8 cellular contexts compared by ENCODE assay signal in the genomic region with DNA sequence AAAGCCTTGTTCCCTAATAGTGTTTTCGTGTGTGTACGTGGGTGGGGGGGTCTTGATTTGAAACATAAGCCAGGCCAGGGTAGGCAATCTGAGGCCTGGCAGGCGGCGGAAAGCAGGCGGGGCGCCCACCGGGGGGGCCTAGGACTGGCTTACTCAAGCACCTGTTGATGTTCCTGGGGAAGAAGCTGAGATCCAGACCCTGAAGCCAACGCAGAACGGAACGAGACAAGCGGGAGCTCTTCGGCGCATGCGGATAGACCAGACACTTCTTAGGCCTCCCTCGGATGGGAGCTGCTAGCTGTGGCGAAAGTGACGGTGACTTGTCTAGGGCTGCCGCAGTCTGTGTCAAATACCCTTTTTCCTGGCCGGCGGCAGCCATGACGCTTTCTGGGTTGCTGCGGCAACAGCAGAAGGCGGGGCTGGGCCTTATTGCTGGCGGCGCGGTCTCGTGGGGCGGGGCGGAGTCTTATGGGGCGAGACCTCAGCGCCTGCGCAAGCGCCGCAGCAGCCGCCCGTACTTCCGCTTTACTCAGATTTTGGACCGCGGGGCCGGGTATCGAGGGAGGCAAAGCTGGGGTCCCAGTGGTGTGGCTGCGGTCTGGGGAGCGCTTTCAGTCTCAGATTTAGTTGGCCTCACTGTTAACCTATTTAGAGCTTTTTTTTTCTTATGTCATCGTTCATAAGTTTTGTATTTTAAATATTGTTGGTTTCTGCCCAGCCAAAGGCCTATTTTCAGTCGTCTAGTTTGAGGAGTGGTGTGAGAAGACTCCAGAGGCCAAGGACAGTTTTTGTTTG. TPM values are rescaled to one million over a fixed set of nuclear protein-coding genes. Genes with fewer than 3 reads are reported as not detected.
DNase-seq lines count a peak whose midpoint lies in the region; ATAC-seq and TF ChIP-seq lines count a peak whose summit lies in the region.

A gene (minus strand): TSS at position 402 of the 795 bp plus-strand sequence. CDS start 23 bp downstream, at position 379.

- peak within 1 kb of the TSS; percentile 92 for H3K27ac Mint-ChIP-seq in activated T-cell treated with anti-CD3 and anti-CD28 coated beads, Interleukin-2, amount 50 U/mL, for 24 hours

- peak within 1 kb of the TSS; percentile 68 for H3K4me3 Mint-ChIP-seq in activated T-cell treated with anti-CD3 and anti-CD28 coated beads, Interleukin-2, amount 50 U/mL, for 24 hours

- peak within 1 kb of the TSS; percentile 69 for H3K4me3 ChIP-seq in PC-9
- H3K4me3 ChIP-seq in epithelial cell of proximal tubule (ENCODE audit: low read depth, low read length) = peak within 1 kb of the TSS; percentile 67

- intact Hi-C loops in PC-9 (cut with micrococcal nuclease; ENCODE audit: unreplicated experiment) = loop anchor here (1.0 kb wide), 1 partner anchor 124 kb away; a partner anchor contains a TSS

- peak within 1 kb of the TSS; percentile 93 for H3K4me2 ChIP-seq in PC-9

- H3K27ac ChIP-seq in PC-9 = peak within 1 kb of the TSS; percentile 75

- no peaks in the 10 kb centered on the region for H3K79me2 ChIP-seq in PC-9 (ENCODE audit: low read depth)

- peaks cover 45% of the 10 kb centered on the region for H3K27me3 Mint-ChIP-seq in activated T-cell treated with anti-CD3 and anti-CD28 coated beads, Interleukin-2, amount 50 U/mL, for 24 hours

- no peaks in the 10 kb centered on the region for H3K9me2 ChIP-seq in PC-9 (ENCODE audit: insufficient read depth)

- ATAC-seq in GM21723 (IDR thresholded peaks at IDR 0.05; ENCODE audit: unreplicated experiment) = peak; percentile 99

- peaks cover 3% of the 10 kb centered on the region for H3K9me3 Mint-ChIP-seq in activated T-cell treated with anti-CD3 and anti-CD28 coated beads, Interleukin-2, amount 50 U/mL, for 24 hours

- no peaks in the 10 kb centered on the region for H3K27me3 ChIP-seq in PC-9 (ENCODE audit: insufficient read depth, low read depth)

- DNase-seq in DMS 273 treated with DMSO at 0.1 percent for 48 hours (lab: John Stamatoyannopoulos, UW) = peak; percentile 53
- DNase-seq in KBM-7 = peak; percentile 94
- DNase-seq in PC-9 = peak; percentile 72 to 90
- DNase-seq in activated T-cell treated with anti-CD3 and anti-CD28 coated beads, Interleukin-2, amount 50 U/mL, for 24 hours = peak; percentile 95
- DNase-seq in epithelial cell of proximal tubule (ENCODE audit: low read depth) = no peak
- DNase-seq in mucosa of gallbladder (ENCODE audit: low spot score) = peak; percentile 94
- peak; percentile 84 to 90 for DNase-seq in stimulated activated CD8-positive, alpha-beta memory T cell treated with anti-CD3 and anti-CD28 coated beads, Interleukin-4, amount 100 ng/mL, for 1 hour (ENCODE audit: low read depth in 2 of 2, low spot score in 1 of 2)

- no peaks in the 10 kb centered on the region for H3K9me3 ChIP-seq in PC-9 (ENCODE audit: insufficient read depth, low read depth)

- peaks cover 37% of the 10 kb centered on the region for H3K4me1 Mint-ChIP-seq in activated T-cell treated with anti-CD3 and anti-CD28 coated beads, Interleukin-2, amount 50 U/mL, for 24 hours (ENCODE audit: low read depth)

- TSS peak; percentile 97 for BruUV-seq in PC-9 (replicated peaks; lab: Mats Ljungman, UMichigan)

- POLR2A ChIA-PET in PC-9 (lab: Charles Lee; ENCODE audit: unreplicated experiment) = interaction anchor here (0.6 kb wide), 1 partner anchor 37 kb away, joined by 4 read pairs; no protein-coding TSS in a partner anchor

- H3K36me3 Mint-ChIP-seq in activated T-cell treated with anti-CD3 and anti-CD28 coated beads, Interleukin-2, amount 50 U/mL, for 24 hours (ENCODE audit: low read depth) = no peaks in the 10 kb centered on the region

- H2AFZ ChIP-seq in PC-9 = peak within 1 kb of the TSS; percentile 98

- TF ChIP-seq CTCF in PC-9 (conservative IDR thresholded peaks at IDR 0.05) (no peak), epithelial cell of proximal tubule (conservative IDR thresholded peaks at IDR 0.05; ENCODE audit: low read depth, low read length) (no peak)

- in situ Hi-C loops in KBM-7 (cut with MboI; ENCODE audit: low pct_unique_long_range_greater_than_20kb, low sequenced_read_pairs) = no loop called here

- H3F3A ChIP-seq in PC-9 (ENCODE audit: insufficient read depth, low read depth) = no peaks in the 10 kb centered on the region

- CTCF ChIA-PET in PC-9 (lab: Charles Lee) = interaction anchor here (0.6 kb wide), 1 partner anchor 98 kb away, joined by 3 read pairs; no protein-coding TSS in a partner anchor

- H3K36me3 ChIP-seq in PC-9 (ENCODE audit: low read depth) = no peaks in the 10 kb centered on the region

- no peaks in the 10 kb centered on the region for H4K20me1 ChIP-seq in PC-9 (ENCODE audit: insufficient read depth)

- H3K4me1 ChIP-seq in PC-9 (replicated peaks; ENCODE audit: insufficient read depth) = 0 out of 2 replicates have a peak, but pooled peaks cover 5% of the 10 kb centered on the region

RNA-seq across cellular contexts. Expression of the gene that starts here (rescaled TPM):
- total RNA-seq in PC-9 (2021) (0.43 and 1.1 TPM in 2 replicates), epithelial cell of proximal tubule (not detected in 2 replicates), mucosa of gallbladder (0.29 TPM)

Comparison
In these comparisons a context has a peak if more than half of its experiments do, and no peak if none do; other contexts are left out.
1. Peak in DNase-seq in mucosa of gallbladder; RNA of the gene not detected or under 1 TPM.